ENCODE assay signal across 30 cellular contexts in genomic region chr7:82154728-82155127, GRCh38.
"Had no signal": no experiment of that assay in that cellular context is flagged by ENCODE, and none has a peak within 500 bp of the region (broad histone marks: within the 10 kb centered on the region; RNA-seq: fewer than 3 reads in every experiment).

No MANE protein-coding gene starts in this region.

- H3K79me2 ChIP-seq: hepatocyte had no signal

- FAIRE-seq: pancreas, small intestine had no signal

- H3K4me1 ChIP-seq: pancreas, prostate gland, spleen, tibial nerve, upper lobe of left lung, vagina had no signal

- H3K4me3 Mint-ChIP-seq: memory B cell; naive thymus-derived CD4-positive, alpha-beta T cell; natural killer cell treated with Interleukin-12 subunit alpha and Interleukin-12 subunit beta and Interleukin-15 and Interleukin-18, amount 100 ng/mL, for 72 hours; neural crest cell; stimulated activated memory B cell treated with anti-CD40 and anti-IgM and Interleukin-4, amounts not matched to agents 10 μg/mL and 1 μg/mL and 100 μg/mL, for 72 hours; stimulated activated naive CD8-positive, alpha-beta T cell treated with anti-CD3 and anti-CD28 coated beads, Interleukin-15, amount 100 ng/mL, for 72 hours had no signal

- H3K9me3 Mint-ChIP-seq: memory B cell; natural killer cell treated with Interleukin-12 subunit alpha and Interleukin-12 subunit beta and Interleukin-15 and Interleukin-18, amount 100 ng/mL, for 72 hours; neural crest cell; stimulated activated memory B cell treated with anti-CD40 and anti-IgM and Interleukin-4, amounts not matched to agents 10 μg/mL and 1 μg/mL and 100 μg/mL, for 72 hours; stimulated activated naive CD8-positive, alpha-beta T cell treated with anti-CD3 and anti-CD28 coated beads, Interleukin-15, amount 100 ng/mL, for 72 hours had no signal

- H3K9me3 ChIP-seq: left ventricle myocardium inferior, mucosa of descending colon, pancreas, prostate gland, sigmoid colon, spleen, tibial nerve, upper lobe of left lung, vagina had no signal

- H3K36me3 Mint-ChIP-seq: memory B cell; naive thymus-derived CD4-positive, alpha-beta T cell; natural killer cell treated with Interleukin-12 subunit alpha and Interleukin-12 subunit beta and Interleukin-15 and Interleukin-18, amount 100 ng/mL, for 72 hours; stimulated activated memory B cell treated with anti-CD40 and anti-IgM and Interleukin-4, amounts not matched to agents 10 μg/mL and 1 μg/mL and 100 μg/mL, for 72 hours had no signal

- H3K4me1 Mint-ChIP-seq: memory B cell; naive thymus-derived CD4-positive, alpha-beta T cell; neural crest cell; stimulated activated memory B cell treated with anti-CD40 and anti-IgM and Interleukin-4, amounts not matched to agents 10 μg/mL and 1 μg/mL and 100 μg/mL, for 72 hours; stimulated activated naive CD8-positive, alpha-beta T cell treated with anti-CD3 and anti-CD28 coated beads, Interleukin-15, amount 100 ng/mL, for 72 hours had no signal

- H3K27me3 Mint-ChIP-seq: memory B cell; naive thymus-derived CD4-positive, alpha-beta T cell; natural killer cell treated with Interleukin-12 subunit alpha and Interleukin-12 subunit beta and Interleukin-15 and Interleukin-18, amount 100 ng/mL, for 72 hours; stimulated activated memory B cell treated with anti-CD40 and anti-IgM and Interleukin-4, amounts not matched to agents 10 μg/mL and 1 μg/mL and 100 μg/mL, for 72 hours; stimulated activated naive CD8-positive, alpha-beta T cell treated with anti-CD3 and anti-CD28 coated beads, Interleukin-15, amount 100 ng/mL, for 72 hours had no signal

- H3K4me3 ChIP-seq: hepatocyte, left ventricle myocardium inferior, lung, mucosa of descending colon, pancreas, prostate gland, sigmoid colon, spleen, tibial nerve, upper lobe of left lung, vagina had no signal

- H2AFZ ChIP-seq: hepatocyte had no signal

- H3K4me2 ChIP-seq: hepatocyte had no signal

- H3K27ac Mint-ChIP-seq: memory B cell; naive thymus-derived CD4-positive, alpha-beta T cell; natural killer cell treated with Interleukin-12 subunit alpha and Interleukin-12 subunit beta and Interleukin-15 and Interleukin-18, amount 100 ng/mL, for 72 hours; stimulated activated memory B cell treated with anti-CD40 and anti-IgM and Interleukin-4, amounts not matched to agents 10 μg/mL and 1 μg/mL and 100 μg/mL, for 72 hours; stimulated activated naive CD8-positive, alpha-beta T cell treated with anti-CD3 and anti-CD28 coated beads, Interleukin-15, amount 100 ng/mL, for 72 hours had no signal

- H3K27me3 ChIP-seq: hepatocyte, pancreas, sigmoid colon, spleen, tibial nerve, upper lobe of left lung, vagina had no signal

- DNase-seq: islet precursor cell; left ventricle myocardium inferior; midbrain; mucosa of descending colon; naive thymus-derived CD4-positive, alpha-beta T cell; nucleus accumbens; pancreas; posterior cingulate gyrus; retina; right cardiac atrium; sigmoid colon; small intestine; spleen; stimulated activated CD4-positive, alpha-beta T cell treated with anti-CD3 and anti-CD28 coated beads, Interleukin-1b, Interleukin-23, amount 100 ng/mL, for 48 hours; stimulated activated CD4-positive, alpha-beta T cell treated with anti-CD3 and anti-CD28 coated beads, Interleukin-2, amount 100 ng/mL, for 48 hours; stimulated activated CD4-positive, alpha-beta T cell treated with anti-CD3 and anti-CD28 coated beads, Interleukin-4, amount 100 ng/mL, for 4 hours; stimulated activated CD8-positive, alpha-beta memory T cell treated with anti-CD3 and anti-CD28 coated beads, Interleukin-4, amount 100 ng/mL, for 48 hours; stimulated activated naive CD4-positive, alpha-beta T cell treated with Interleukin-2 at 50 U/mL for 16 hours; stimulated activated naive CD8-positive, alpha-beta T cell treated with anti-CD3 and anti-CD28 coated beads, Interleukin-15, amount 100 ng/mL, for 72 hours; substantia nigra; upper lobe of left lung had no signal

- H3K36me3 ChIP-seq: left ventricle myocardium inferior, pancreas, prostate gland, sigmoid colon, spleen, tibial nerve, upper lobe of left lung, vagina had no signal

- H3K27ac ChIP-seq: hepatocyte, left ventricle myocardium inferior, pancreas, prostate gland, sigmoid colon, spleen, tibial nerve, upper lobe of left lung, vagina had no signal
